In the genomic region with DNA sequence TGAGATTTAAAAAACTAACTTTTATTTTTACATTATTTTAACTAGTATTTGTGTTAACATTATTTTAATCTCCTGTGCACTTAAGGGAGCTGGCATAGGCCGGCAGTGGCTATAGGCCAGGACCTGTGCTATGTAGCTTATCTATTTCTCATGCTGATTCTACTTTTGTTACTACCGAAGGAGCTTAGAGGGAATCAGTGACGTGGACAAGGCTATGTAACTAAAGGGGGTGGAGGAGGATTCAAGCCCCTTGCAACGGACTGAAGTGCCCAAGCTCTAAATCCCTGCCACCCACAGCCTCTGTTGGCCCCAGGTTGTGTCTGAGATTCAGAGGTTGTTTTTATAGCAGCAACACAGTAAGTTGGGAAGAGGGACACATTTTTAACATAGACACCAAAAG, we compare ENCODE assay signal across 27 cellular contexts.
"Had no signal": no experiment of that assay in that cellular context is flagged by ENCODE, and none has a peak within 500 bp of the region (broad histone marks: within the 10 kb centered on the region; RNA-seq: fewer than 3 reads in every experiment).

No MANE protein-coding gene starts in this region.

- FAIRE-seq: astrocyte had no signal

- H3K4me3 ChIP-seq: Peyer's patch, SJCRH30 had no signal

- H3K9ac ChIP-seq: SK-N-SH had no signal

- H3K4me2 ChIP-seq: SK-N-SH had no signal

- H3K36me3 Mint-ChIP-seq: brain had no signal

- H3K9me3 ChIP-seq: Peyer's patch, SJCRH30, SK-N-SH had no signal

- H3K27ac Mint-ChIP-seq: activated CD4-positive, alpha-beta memory T cell treated with anti-CD3 and anti-CD28 coated beads, Interleukin-2, amount 10 ng/mL, durations not matched to agents 7 days and 5 days; activated CD4-positive, alpha-beta T cell treated with anti-CD3 and anti-CD28 coated beads for 36 hours; activated naive CD4-positive, alpha-beta T cell treated with anti-CD3 and anti-CD28 coated beads for 36 hours; activated naive CD8-positive, alpha-beta T cell; activated T-helper 17 cell treated with anti-CD3 and anti-CD28 coated beads, Interleukin-2, amount 50 U/mL, for 72 hours; brain had no signal

- DNase-seq: activated CD4-positive, alpha-beta memory T cell treated with anti-CD3 and anti-CD28 coated beads, Interleukin-2, amount 10 ng/mL, durations not matched to agents 7 days and 5 days; activated CD4-positive, alpha-beta T cell treated with anti-CD3 and anti-CD28 coated beads for 36 hours; activated CD4-positive, alpha-beta T cell treated with anti-CD3 and anti-CD28 coated beads, Interleukin-2, amount 50 U/mL, for 1 hour; activated gamma-delta T cell; activated naive CD4-positive, alpha-beta T cell treated with anti-CD3 and anti-CD28 coated beads for 36 hours; activated T-cell treated with anti-CD3 and anti-CD28 coated beads for 4 hours; activated T-cell treated with anti-CD3 and anti-CD28 coated beads, Interleukin-2, amount 50 U/mL, for 48 hours; amygdala; KG1; NCI-H1092 treated with DMSO at 0.1 percent for 48 hours; NCI-H1417 treated with DMSO at 0.1 percent for 48 hours; NCI-H1694 treated with DMSO at 0.1 percent for 48 hours; NCI-H2029 treated with DMSO at 0.1 percent for 48 hours; NCI-H345; NCI-H510A; NCI-H526 treated with DMSO at 0.1 percent for 48 hours; Peyer's patch; Right ventricle myocardium superior; SJCRH30; SK-N-SH; T-helper 1 cell had no signal

- H3K4me1 ChIP-seq: Peyer's patch, SJCRH30 had no signal

- H3K4me3 Mint-ChIP-seq: activated CD4-positive, alpha-beta memory T cell treated with anti-CD3 and anti-CD28 coated beads, Interleukin-2, amount 10 ng/mL, durations not matched to agents 7 days and 5 days; activated CD4-positive, alpha-beta T cell treated with anti-CD3 and anti-CD28 coated beads for 36 hours; activated naive CD4-positive, alpha-beta T cell treated with anti-CD3 and anti-CD28 coated beads for 36 hours; activated naive CD8-positive, alpha-beta T cell; activated T-helper 17 cell treated with anti-CD3 and anti-CD28 coated beads, Interleukin-2, amount 50 U/mL, for 72 hours; brain had no signal

- ATAC-seq: activated CD4-positive, alpha-beta T cell treated with anti-CD3 and anti-CD28 coated beads for 36 hours; activated T-helper 17 cell treated with anti-CD3 and anti-CD28 coated beads, Interleukin-2, amount 50 U/mL, for 72 hours had no signal

- H3K36me3 ChIP-seq: Peyer's patch, SJCRH30 had no signal

- H3K27me3 Mint-ChIP-seq: activated CD4-positive, alpha-beta memory T cell treated with anti-CD3 and anti-CD28 coated beads, Interleukin-2, amount 10 ng/mL, durations not matched to agents 7 days and 5 days; activated CD4-positive, alpha-beta T cell treated with anti-CD3 and anti-CD28 coated beads for 36 hours; activated naive CD8-positive, alpha-beta T cell; activated T-helper 17 cell treated with anti-CD3 and anti-CD28 coated beads, Interleukin-2, amount 50 U/mL, for 72 hours had no signal

- H3K27ac ChIP-seq: Peyer's patch, RWPE1, SJCRH30, VCaP had no signal

- H3K4me1 Mint-ChIP-seq: activated CD4-positive, alpha-beta memory T cell treated with anti-CD3 and anti-CD28 coated beads, Interleukin-2, amount 10 ng/mL, durations not matched to agents 7 days and 5 days; activated CD4-positive, alpha-beta T cell treated with anti-CD3 and anti-CD28 coated beads for 36 hours; activated T-helper 17 cell treated with anti-CD3 and anti-CD28 coated beads, Interleukin-2, amount 50 U/mL, for 72 hours had no signal

- H3K27me3 ChIP-seq: Peyer's patch, SJCRH30 had no signal

- H3K9me3 Mint-ChIP-seq: activated CD4-positive, alpha-beta memory T cell treated with anti-CD3 and anti-CD28 coated beads, Interleukin-2, amount 10 ng/mL, durations not matched to agents 7 days and 5 days; activated naive CD4-positive, alpha-beta T cell treated with anti-CD3 and anti-CD28 coated beads for 36 hours; activated T-helper 17 cell treated with anti-CD3 and anti-CD28 coated beads, Interleukin-2, amount 50 U/mL, for 72 hours; brain had no signal
